In genomic region chr5:135323701-135324132, GRCh38 we compare ENCODE assay signal across 1 cellular context.
TF ChIP-seq lines count a peak whose summit lies in the region.

No MANE protein-coding gene starts in this region.

TF ChIP-seq in HepG2, 621 proteins besides CTCF, POLR2A, EP300 and RAD21 (continued from another document):
- TF ChIP-seq PAXIP1 (CRISPR knock-in tag; conservative IDR thresholded peaks at IDR 0.05) (peak; percentile 79), DPF2 (CRISPR knock-in tag; IDR thresholded peaks at IDR 0.05; ENCODE audit: borderline replicate concordance, low read depth) (peak; percentile 62; the same call in 1 of the 2 replicates), FOXA3 (CRISPR knock-in tag; IDR thresholded peaks at IDR 0.05) (peak; percentile 89), GABPB1 (CRISPR knock-in tag; IDR thresholded peaks at IDR 0.05) (no peak), MTF1 (CRISPR knock-in tag; IDR thresholded peaks at IDR 0.05) (peak; percentile 88), HDAC2 (CRISPR knock-in tag; IDR thresholded peaks at IDR 0.05) (peak; percentile 32; the same call in 1 of the 2 replicates), ZNF138 (CRISPR knock-in tag; IDR thresholded peaks at IDR 0.05; ENCODE audit: low read depth) (no peak), EEA1 (CRISPR knock-in tag; IDR thresholded peaks at IDR 0.05; ENCODE audit: borderline replicate concordance) (no peak), ISL2 (CRISPR knock-in tag; IDR thresholded peaks at IDR 0.05) (0 out of 2 replicates have a peak, but pooled peaks have one; percentile 36), AHDC1 (CRISPR knock-in tag; IDR thresholded peaks at IDR 0.05; ENCODE audit: borderline replicate concordance) (peak; percentile 77; the same call in 1 of the 2 replicates), RXRB (CRISPR knock-in tag; IDR thresholded peaks at IDR 0.05; ENCODE audit: borderline replicate concordance) (peak; percentile 40; the same call in 1 of the 2 replicates), HNF4A (CRISPR knock-in tag; IDR thresholded peaks at IDR 0.05) (peak; percentile 64; the same call in 1 of the 2 replicates), FOXA1 (IDR thresholded peaks at IDR 0.05) (peak; percentile 46; the same call in 1 of the 2 replicates), FOXA1 (CRISPR knock-in tag; IDR thresholded peaks at IDR 0.05) (peak; percentile 89)
